8 cellular contexts compared by ENCODE assay signal in the genomic region with DNA sequence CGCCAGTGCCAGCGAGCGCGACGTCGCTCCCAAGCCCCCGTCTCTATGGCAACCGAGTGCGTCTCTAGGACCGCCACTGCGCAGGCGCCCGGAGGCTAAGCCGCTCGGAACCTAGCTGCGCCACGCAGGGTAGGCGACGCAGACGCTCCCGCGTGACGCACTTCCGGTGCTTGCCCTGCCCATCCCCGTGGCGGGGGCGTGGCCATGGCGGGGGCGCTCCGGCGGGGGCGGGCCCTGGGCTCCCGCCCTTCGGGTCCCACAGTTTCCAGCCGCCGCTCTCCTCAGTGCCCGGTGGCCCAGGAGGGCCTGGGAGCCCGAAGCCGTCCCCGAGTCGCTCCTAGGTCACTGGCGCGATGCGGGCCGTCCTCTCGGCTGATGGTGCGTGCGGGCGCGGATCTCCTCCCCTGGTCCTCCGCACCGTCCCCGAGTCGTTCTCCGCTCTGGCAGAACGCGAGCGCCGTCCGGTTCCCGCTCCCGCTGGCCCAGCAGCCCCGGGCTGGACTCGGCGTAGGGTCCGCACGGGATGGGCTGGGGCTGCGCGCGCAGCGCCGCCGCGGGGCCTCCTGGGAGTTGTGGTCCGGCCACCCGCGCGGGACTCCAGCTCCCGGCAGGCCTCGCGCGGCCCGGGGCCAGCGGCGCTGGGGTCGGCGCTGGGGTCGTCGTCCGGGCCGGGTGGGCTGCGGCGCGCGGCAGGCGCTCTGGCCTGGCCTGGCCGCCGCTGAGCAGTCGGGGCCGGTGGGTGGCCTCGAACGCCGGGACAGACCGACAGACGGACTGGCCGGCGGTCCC. TPM values are rescaled to one million over a fixed set of nuclear protein-coding genes. Genes with fewer than 3 reads are reported as not detected.
DNase-seq lines count a peak whose midpoint lies in the region; ATAC-seq and TF ChIP-seq lines count a peak whose summit lies in the region.

Gene MIB2 (plus strand): TSS at position 245 of the 789 bp plus-strand sequence. CDS start 7,953 bp downstream, outside the sequence.

- H3K9me3 Mint-ChIP-seq in activated naive CD8-positive, alpha-beta T cell (ENCODE audit: low read depth), result no peaks in the 10 kb centered on the region
- H3K9me3 Mint-ChIP-seq in glutamatergic neuron (ENCODE audit: unreplicated experiment), result peaks cover 11% of the 10 kb centered on the region
- H3K9me3 Mint-ChIP-seq in osteocyte (ENCODE audit: unreplicated experiment), result no peaks in the 10 kb centered on the region

- peak; percentile 75 for ATAC-seq in HG02610 (IDR thresholded peaks at IDR 0.05; ENCODE audit: unreplicated experiment)
- peak; percentile 89 for ATAC-seq in thoracic aorta (ENCODE audit: insufficient number of reproducible peaks, low FRiP score, low read depth)

- peak within 1 kb of the TSS; percentile 99 to 100 for H3K27ac ChIP-seq in thoracic aorta

- no peaks in the 10 kb centered on the region for H3K27me3 ChIP-seq in thoracic aorta (replicated peaks; ENCODE audit: insufficient read depth)

- H3K4me1 Mint-ChIP-seq in activated naive CD8-positive, alpha-beta T cell (ENCODE audit: low read depth), result peaks cover 29% of the 10 kb centered on the region
- H3K4me1 Mint-ChIP-seq in glutamatergic neuron (ENCODE audit: low read depth, unreplicated experiment) (no peaks in the 10 kb centered on the region), osteocyte (ENCODE audit: unreplicated experiment) (peaks cover 34% of the 10 kb centered on the region)

- peak within 1 kb of the TSS; percentile 99 for H3K27ac Mint-ChIP-seq in activated naive CD8-positive, alpha-beta T cell
- H3K27ac Mint-ChIP-seq in glutamatergic neuron (ENCODE audit: unreplicated experiment) (peak within 1 kb of the TSS; percentile 70), osteocyte (ENCODE audit: unreplicated experiment) (peak within 1 kb of the TSS; percentile 81)

- no peaks in the 10 kb centered on the region for H3K9me3 ChIP-seq in thoracic aorta

- H3K4me1 ChIP-seq in thoracic aorta (ENCODE audit: control insufficient read depth in 1 of 2, low read depth in 2 of 2), result peaks cover 18 to 30% of the 10 kb centered on the region in 2 donors

- peak; percentile 100 for DNase-seq in GM10266 (ENCODE audit: extremely low spot score)
- peak; percentile 90 for DNase-seq in NCI-H1092 treated with DMSO at 0.1 percent for 48 hours (lab: John Stamatoyannopoulos, UW)
- peak; percentile 91 for DNase-seq in SKM-1 treated with dmso at 0.1 percent for 144 hours (lab: John Stamatoyannopoulos, UW; ENCODE audit: unreplicated experiment)
- peak; percentile 97 for DNase-seq in glutamatergic neuron
- DNase-seq in osteocyte (ENCODE audit: extremely low spot score, unreplicated experiment), result peak; percentile 99
- peak; percentile 81 for DNase-seq in thoracic aorta (ENCODE audit: low spot score)

- H3K4me3 ChIP-seq in thoracic aorta, result peak within 1 kb of the TSS; percentile 96

- H3K27me3 Mint-ChIP-seq in activated naive CD8-positive, alpha-beta T cell, result no peaks in the 10 kb centered on the region
- H3K27me3 Mint-ChIP-seq in glutamatergic neuron (ENCODE audit: unreplicated experiment) (peaks cover 16% of the 10 kb centered on the region), osteocyte (ENCODE audit: unreplicated experiment) (no peaks in the 10 kb centered on the region)

- H3K36me3 ChIP-seq in thoracic aorta, result peaks cover 8% of the 10 kb centered on the region

- no peak for TF ChIP-seq CTCF in GM10266 (IDR thresholded peaks at IDR 0.05; ENCODE audit: control insufficient read depth, insufficient read depth, low read depth, missing control alignments)
- no peak for TF ChIP-seq CTCF in glutamatergic neuron (IDR thresholded peaks at IDR 0.05; ENCODE audit: partially characterized antibody, unreplicated experiment)
- TF ChIP-seq CTCF in osteocyte (IDR thresholded peaks at IDR 0.05), result no peak
- TF ChIP-seq CTCF in thoracic aorta (IDR thresholded peaks at IDR 0.05), result no peak

- H3K4me3 Mint-ChIP-seq in activated naive CD8-positive, alpha-beta T cell, result peak within 1 kb of the TSS; percentile 93
- peak within 1 kb of the TSS; percentile 96 for H3K4me3 Mint-ChIP-seq in glutamatergic neuron (ENCODE audit: unreplicated experiment)
- H3K4me3 Mint-ChIP-seq in osteocyte (ENCODE audit: unreplicated experiment), result peak within 1 kb of the TSS; percentile 87

- no peaks in the 10 kb centered on the region for H3K36me3 Mint-ChIP-seq in activated naive CD8-positive, alpha-beta T cell
- H3K36me3 Mint-ChIP-seq in glutamatergic neuron (ENCODE audit: unreplicated experiment) (no peaks in the 10 kb centered on the region), osteocyte (ENCODE audit: unreplicated experiment) (peaks cover 6% of the 10 kb centered on the region)

RNA-seq across cellular contexts. Expression of gene MIB2, which starts in this region (rescaled TPM):
- total RNA-seq in glutamatergic neuron (ENCODE audit: unreplicated experiment) (77.7 TPM), osteocyte (105 and 108 TPM in 2 replicates), thoracic aorta (100 to 1,000 TPM in 1 of 2 donors, 10 to 100 TPM in 1; 48.6 to 102 TPM)

Comparison
In these comparisons a context has a peak if more than half of its experiments do, and no peak if none do; other contexts are left out.
1. Peak in every context shown above with its lines: DNase-seq, ATAC-seq, H3K4me3 ChIP-seq and H3K27ac ChIP-seq.